ENCODE assay signal across 19 cellular contexts in the genomic region with DNA sequence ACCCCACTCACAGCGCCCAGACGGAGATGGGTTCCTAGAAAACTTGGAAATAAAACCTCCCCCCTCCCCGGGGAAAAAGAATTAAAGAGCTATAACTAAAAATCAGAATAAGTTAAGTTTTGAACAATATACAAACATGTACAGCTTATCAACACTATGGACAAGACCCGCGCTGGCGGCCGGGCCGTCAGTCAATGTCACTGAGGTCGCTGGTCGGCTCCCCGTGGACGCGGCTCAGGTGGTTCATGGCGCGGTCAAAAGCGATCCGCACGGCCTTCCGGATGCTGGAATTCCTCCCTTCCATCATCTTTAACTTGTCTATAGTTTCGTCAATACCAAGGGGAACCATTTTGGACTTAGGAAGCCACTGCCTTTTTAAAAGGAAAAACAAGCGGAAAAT. TPM values are rescaled to one million over a fixed set of nuclear protein-coding genes. Genes with fewer than 3 reads are reported as not detected.
A peak's percentile ranks its signal among the peaks of the same experiment; 100 is the strongest.
DNase-seq lines count a peak whose midpoint lies in the region; ATAC-seq and TF ChIP-seq lines count a peak whose summit lies in the region.
"Had no signal": no experiment of that assay in that cellular context is flagged by ENCODE, and none has a peak within 500 bp of the region (broad histone marks: within the 10 kb centered on the region; RNA-seq: fewer than 3 reads in every experiment).

No MANE protein-coding gene starts in this region.

- POLR2A ChIA-PET in CD4-positive, alpha-beta T cell (lab: Charles Lee): no interaction called here

- no peaks in the 10 kb centered on the region for H3K36me3 Mint-ChIP-seq in natural killer cell
- no peaks in the 10 kb centered on the region for H3K36me3 Mint-ChIP-seq in natural killer cell treated with Interleukin-12 subunit alpha and Interleukin-12 subunit beta and Interleukin-15 and Interleukin-18, amount 100 ng/mL, for 72 hours
- H3K36me3 Mint-ChIP-seq in CD4-positive, alpha-beta T cell (ENCODE audit: low read depth): peaks cover 57% of the 10 kb centered on the region
- peaks cover 2% of the 10 kb centered on the region for H3K36me3 Mint-ChIP-seq in T-helper 17 cell (ENCODE audit: low read depth)
- H3K36me3 Mint-ChIP-seq in progenitor cell of endocrine pancreas (ENCODE audit: insufficient read depth): peaks cover 14% of the 10 kb centered on the region

- H3K9me3 Mint-ChIP-seq in natural killer cell (no peaks in the 10 kb centered on the region), progenitor cell of endocrine pancreas (ENCODE audit: low read depth) (no peaks in the 10 kb centered on the region)
- H3K9me3 Mint-ChIP-seq in natural killer cell treated with Interleukin-12 subunit alpha and Interleukin-12 subunit beta and Interleukin-15 and Interleukin-18, amount 100 ng/mL, for 72 hours: no peaks in the 10 kb centered on the region
- H3K9me3 Mint-ChIP-seq in CD4-positive, alpha-beta T cell: no peaks in the 10 kb centered on the region
- H3K9me3 Mint-ChIP-seq: CD8-positive, alpha-beta memory T cell; GM23338; HFFc6 had no signal

- CTCF ChIA-PET in CD4-positive, alpha-beta T cell (lab: Charles Lee): no interaction called here

- no peak overlapping the region for H3K27ac ChIP-seq in CD4-positive, alpha-beta T cell (ENCODE audit: low read depth, low read length)

- no peaks in the 10 kb centered on the region for H3K4me1 Mint-ChIP-seq in natural killer cell
- H3K4me1 Mint-ChIP-seq in natural killer cell treated with Interleukin-12 subunit alpha and Interleukin-12 subunit beta and Interleukin-15 and Interleukin-18, amount 100 ng/mL, for 72 hours (ENCODE audit: low read depth in 2 of 2): no peaks in the 10 kb centered on the region
- no peaks in the 10 kb centered on the region for H3K4me1 Mint-ChIP-seq in CD4-positive, alpha-beta T cell (ENCODE audit: low read depth)
- H3K4me1 Mint-ChIP-seq in T-helper 17 cell: peaks cover 7% of the 10 kb centered on the region
- H3K4me1 Mint-ChIP-seq in progenitor cell of endocrine pancreas (ENCODE audit: low read depth): no peaks in the 10 kb centered on the region

- intact Hi-C loops in natural killer cell (cut with micrococcal nuclease): no loop called here
- intact Hi-C loops in CD4-positive, alpha-beta T cell (cut with DNase I, micrococcal nuclease): no loop called here

- ATAC-seq in natural killer cell (no peak), T-helper 17 cell (no peak), HG03521 (IDR thresholded peaks at IDR 0.05; ENCODE audit: unreplicated experiment) (no peak), GM21447 (IDR thresholded peaks at IDR 0.05; ENCODE audit: unreplicated experiment) (no peak)
- ATAC-seq in natural killer cell treated with Interleukin-12 subunit alpha and Interleukin-12 subunit beta and Interleukin-15 and Interleukin-18, amount 100 ng/mL, for 72 hours: no peak
- no peak for ATAC-seq in CD4-positive, alpha-beta T cell (ENCODE audit: poor library complexity)
- ATAC-seq: GM12878, GM23338 had no signal

- H3K27me3 ChIP-seq in CD4-positive, alpha-beta T cell (ENCODE audit: control insufficient read depth, insufficient read depth, low read length): no peaks in the 10 kb centered on the region

- no peak for DNase-seq in natural killer cell
- no peak for DNase-seq in natural killer cell treated with Interleukin-12 subunit alpha and Interleukin-12 subunit beta and Interleukin-15 and Interleukin-18, amount 100 ng/mL, for 72 hours (ENCODE audit: low spot score)
- DNase-seq in CD4-positive, alpha-beta T cell: no peak
- no peak for DNase-seq in T-helper 17 cell
- no peak for DNase-seq in progenitor cell of endocrine pancreas (ENCODE audit: low spot score, unreplicated experiment)
- no peak for DNase-seq in SHP77 (lab: John Stamatoyannopoulos, UW)
- DNase-seq: CD4-positive, CD25-positive, alpha-beta regulatory T cell; CD8-positive, alpha-beta memory T cell; DMS 273 treated with DMSO at 0.1 percent for 48 hours; DMS79; EL; GDM1; HFFc6 had no signal

- TF ChIP-seq CTCF in natural killer cell (IDR thresholded peaks at IDR 0.05) (no peak), progenitor cell of endocrine pancreas (IDR thresholded peaks at IDR 0.05; ENCODE audit: unreplicated experiment) (no peak)
- no peak for TF ChIP-seq CTCF in CD4-positive, alpha-beta T cell (IDR thresholded peaks at IDR 0.05)

- H3K27me3 Mint-ChIP-seq in natural killer cell (ENCODE audit: low read depth in 2 of 2): no peaks in the 10 kb centered on the region
- no peaks in the 10 kb centered on the region for H3K27me3 Mint-ChIP-seq in natural killer cell treated with Interleukin-12 subunit alpha and Interleukin-12 subunit beta and Interleukin-15 and Interleukin-18, amount 100 ng/mL, for 72 hours
- no peaks in the 10 kb centered on the region for H3K27me3 Mint-ChIP-seq in CD4-positive, alpha-beta T cell
- no peaks in the 10 kb centered on the region for H3K27me3 Mint-ChIP-seq in T-helper 17 cell
- H3K27me3 Mint-ChIP-seq in progenitor cell of endocrine pancreas: no peaks in the 10 kb centered on the region
- H3K27me3 Mint-ChIP-seq: B cell; CD4-positive, CD25-positive, alpha-beta regulatory T cell; CD8-positive, alpha-beta memory T cell had no signal

- no peaks in the 10 kb centered on the region for H3K9me3 ChIP-seq in CD4-positive, alpha-beta T cell (ENCODE audit: control insufficient read depth, low read length)
- no peaks in the 10 kb centered on the region for H3K9me3 ChIP-seq in T-helper 17 cell (ENCODE audit: control insufficient read depth, low read length, poor library complexity, severe bottlenecking)
- H3K9me3 ChIP-seq: HAP-1 had no signal

- H3K4me3 Mint-ChIP-seq in natural killer cell (no peak overlapping the region), T-helper 17 cell (no peak overlapping the region), progenitor cell of endocrine pancreas (ENCODE audit: low read depth) (no peak overlapping the region)
- H3K4me3 Mint-ChIP-seq in natural killer cell treated with Interleukin-12 subunit alpha and Interleukin-12 subunit beta and Interleukin-15 and Interleukin-18, amount 100 ng/mL, for 72 hours: no peak overlapping the region
- H3K4me3 Mint-ChIP-seq in CD4-positive, alpha-beta T cell: no peak overlapping the region
- H3K4me3 Mint-ChIP-seq: B cell; CD4-positive, CD25-positive, alpha-beta regulatory T cell; GM23338; HFFc6 had no signal

- H3K27ac Mint-ChIP-seq in natural killer cell: peak overlapping the region; percentile 26 to 35
- H3K27ac Mint-ChIP-seq in natural killer cell treated with Interleukin-12 subunit alpha and Interleukin-12 subunit beta and Interleukin-15 and Interleukin-18, amount 100 ng/mL, for 72 hours: no peak overlapping the region
- peak overlapping the region; percentile 27 for H3K27ac Mint-ChIP-seq in CD4-positive, alpha-beta T cell
- H3K27ac Mint-ChIP-seq in T-helper 17 cell: peak overlapping the region; percentile 59
- peak overlapping the region; percentile 74 for H3K27ac Mint-ChIP-seq in progenitor cell of endocrine pancreas
- H3K27ac Mint-ChIP-seq: B cell; CD4-positive, CD25-positive, alpha-beta regulatory T cell; GM23338; HFFc6 had no signal

RNA-seq across cellular contexts. Expression of a gene that starts 53.6 kb away (rescaled TPM):
- 100 to 1,000 TPM; 126 to 154 (median 132) TPM for total RNA-seq in natural killer cell
- 10 to 100 TPM; 31.2 to 59.5 TPM for total RNA-seq in natural killer cell treated with Interleukin-12 subunit alpha and Interleukin-12 subunit beta and Interleukin-15 and Interleukin-18, amount 100 ng/mL, for 72 hours
- total RNA-seq in CD4-positive, alpha-beta T cell: 100 to 1,000 TPM; 129 to 130 TPM
- total RNA-seq in T-helper 17 cell: 100 to 1,000 TPM; 127 to 153 TPM
- 57.3 and 65.7 TPM in 2 replicates for total RNA-seq in progenitor cell of endocrine pancreas

Comparison
In these comparisons a context has a peak if more than half of its experiments do, and no peak if none do; other contexts are left out.
1. H3K27ac Mint-ChIP-seq: peak in natural killer cell (2 of 2), CD4-positive, alpha-beta T cell (single experiment), T-helper 17 cell (single experiment) and progenitor cell of endocrine pancreas (single experiment); none in natural killer cell treated with Interleukin-12 subunit alpha and Interleukin-12 subunit beta and Interleukin-15 and Interleukin-18, amount 100 ng/mL, for 72 hours (0 of 2).